25 cellular contexts compared by ENCODE assay signal in genomic region chr12:76571256-76571655, GRCh38. TPM values are rescaled to one million over a fixed set of nuclear protein-coding genes. Genes with fewer than 3 reads are reported as not detected.
DNase-seq lines count a peak whose midpoint lies in the region; ATAC-seq, FAIRE-seq and TF ChIP-seq lines count a peak whose summit lies in the region.
"Had no signal": no experiment of that assay in that cellular context is flagged by ENCODE, and none has a peak within 500 bp of the region (broad histone marks: within the 10 kb centered on the region; RNA-seq: fewer than 3 reads in every experiment).

No MANE protein-coding gene starts in this region.

- no peak overlapping the region for H3K4me3 ChIP-seq in astrocyte (ENCODE audit: insufficient read depth, low read depth, low read length)
- no peak overlapping the region for H3K4me3 ChIP-seq in fibroblast of mammary gland (ENCODE audit: control insufficient read depth, low read depth, low read length)
- H3K4me3 ChIP-seq: PC-9, SJSA1 had no signal

- H3K79me1 ChIP-seq in H9 (ENCODE audit: insufficient read depth, low read depth, low read length, poor library complexity, severe bottlenecking): no peaks in the 10 kb centered on the region

- no peak overlapping the region for H2BK15ac ChIP-seq in H9 (ENCODE audit: low read depth, low read length)

- no peak overlapping the region for H4K5ac ChIP-seq in H9 (ENCODE audit: insufficient read length, low read depth, low read length)

- FAIRE-seq in astrocyte (lab: Jason Lieb, UNC): no peak
- FAIRE-seq: H1 had no signal

- H2AFZ ChIP-seq in astrocyte (ENCODE audit: low read depth, low read length) (no peak overlapping the region), H9 (ENCODE audit: low read length) (no peak overlapping the region)
- H2AFZ ChIP-seq: PC-9 had no signal

- DNase-seq in AG20443 (ENCODE audit: low spot score) (peak; percentile 55), astrocyte (ENCODE audit: low read depth) (peak; percentile 24), fibroblast of mammary gland (ENCODE audit: low read depth) (peak; percentile 47), mucosa of gallbladder (ENCODE audit: low spot score) (peak; percentile 58), H9 (no peak), cerebellar nuclear complex (lab: John Stamatoyannopoulos, UW) (no peak)
- DNase-seq in effector memory CD8-positive, alpha-beta T cell: no peak
- DNase-seq: Caco-2; CD8-positive, alpha-beta T cell; Karpas-422; NCI-H1105 treated with DMSO at 0.1 percent for 48 hours; NCI-H146; NCI-H1930; NCI-H2107; NCI-H524; NCI-H82; NK-92 treated with Interleukin-12 subunit alpha and Interleukin-12 subunit beta, amount 100 ng/mL, for 24 hours; PC-9 had no signal

- no CpG with 5 or more reads among the region's 3 CpGs for WGBS in H9 (ENCODE audit: extremely low coverage, insufficient read length, low lambda C conversion rate)

- H3K14ac ChIP-seq in H9 (ENCODE audit: insufficient read depth, low read length): no peak overlapping the region

- no peak overlapping the region for H4K8ac ChIP-seq in H9 (replicated peaks; ENCODE audit: insufficient read length, low read depth, low read length)

- H3K4me1 Mint-ChIP-seq in astrocyte (ENCODE audit: low read depth, unreplicated experiment) (no peaks in the 10 kb centered on the region), H9 (no peaks in the 10 kb centered on the region)
- H3K4me1 Mint-ChIP-seq in effector memory CD8-positive, alpha-beta T cell (ENCODE audit: low read depth in 2 of 2): peaks cover 4 to 6% of the 10 kb centered on the region in 2 donors

- H3K23me2 ChIP-seq in H9 (ENCODE audit: insufficient read length, low read depth, low read length, poor library complexity, severe bottlenecking): no peaks in the 10 kb centered on the region

- H2BK12ac ChIP-seq in H9 (ENCODE audit: insufficient read length, low read depth, low read length): no peak overlapping the region

- H3K4me1 ChIP-seq in astrocyte (ENCODE audit: insufficient read depth, low read length) (no peaks in the 10 kb centered on the region), H9 (ENCODE audit: insufficient read depth, low read length) (no peaks in the 10 kb centered on the region)
- H3K4me1 ChIP-seq: Caco-2, SJSA1 had no signal

- no peak overlapping the region for H3K4ac ChIP-seq in H9 (ENCODE audit: low read depth, low read length)

- no peak overlapping the region for H3K18ac ChIP-seq in H9 (ENCODE audit: insufficient read length, low read depth, low read length)

- H4K20me1 ChIP-seq in astrocyte (ENCODE audit: insufficient read depth, low read length) (no peaks in the 10 kb centered on the region), H9 (ENCODE audit: control insufficient read depth, insufficient read depth, insufficient read length) (no peaks in the 10 kb centered on the region)

- H3T11ph ChIP-seq in H9 (ENCODE audit: low read length): no peak overlapping the region

- no peaks in the 10 kb centered on the region for H3K9me3 ChIP-seq in astrocyte (ENCODE audit: insufficient read depth, low read depth, low read length)
- peaks cover 9% of the 10 kb centered on the region for H3K9me3 ChIP-seq in H9 (ENCODE audit: control insufficient read depth, low read depth, low read length)
- H3K9me3 ChIP-seq: Caco-2, SJSA1 had no signal

- no peak overlapping the region for H2AK5ac ChIP-seq in H9 (ENCODE audit: insufficient read length, low read length)

- no peak for ATAC-seq in effector memory CD8-positive, alpha-beta T cell (replicated peaks)
- ATAC-seq: CD8-positive, alpha-beta T cell; HCT116; Right ventricle myocardium inferior had no signal

- H3K9me3 Mint-ChIP-seq in astrocyte (ENCODE audit: unreplicated experiment): peaks cover 4% of the 10 kb centered on the region
- peaks cover 0 to 2% of the 10 kb centered on the region in 2 donors for H3K9me3 Mint-ChIP-seq in effector memory CD8-positive, alpha-beta T cell
- peaks cover 22 to 28% of the 10 kb centered on the region in 2 experiments for H3K9me3 Mint-ChIP-seq in H9

- H3K79me2 ChIP-seq in astrocyte (ENCODE audit: insufficient read depth, low read length) (no peaks in the 10 kb centered on the region), H9 (ENCODE audit: insufficient read depth, low read length) (no peaks in the 10 kb centered on the region)

- H3K36me3 Mint-ChIP-seq in astrocyte (ENCODE audit: low read depth, unreplicated experiment) (no peaks in the 10 kb centered on the region), H9 (ENCODE audit: insufficient read depth in 1 of 3, low read depth in 3 of 3) (peaks cover 12 to 22% (median 14%) of the 10 kb centered on the region in 3 experiments)
- no peaks in the 10 kb centered on the region for H3K36me3 Mint-ChIP-seq in effector memory CD8-positive, alpha-beta T cell (ENCODE audit: insufficient read depth)
- H3K36me3 Mint-ChIP-seq: CD8-positive, alpha-beta T cell had no signal

- no peaks in the 10 kb centered on the region for H3K27me3 Mint-ChIP-seq in astrocyte (ENCODE audit: low read depth, unreplicated experiment)
- H3K27me3 Mint-ChIP-seq in effector memory CD8-positive, alpha-beta T cell: no peaks in the 10 kb centered on the region
- no peaks in the 10 kb centered on the region for H3K27me3 Mint-ChIP-seq in H9 (ENCODE audit: low read depth)
- H3K27me3 Mint-ChIP-seq: B cell had no signal

- H2BK5ac ChIP-seq in H9 (ENCODE audit: insufficient read length, low read length): no peak overlapping the region

- no peak overlapping the region for H4K91ac ChIP-seq in H9 (ENCODE audit: insufficient read length, low read depth, low read length)

- H3K4me3 Mint-ChIP-seq in astrocyte (ENCODE audit: unreplicated experiment) (no peak overlapping the region), H9 (no peak overlapping the region)
- H3K4me3 Mint-ChIP-seq in effector memory CD8-positive, alpha-beta T cell: no peak overlapping the region
- H3K4me3 Mint-ChIP-seq: B cell; CD8-positive, alpha-beta T cell had no signal

- no peak overlapping the region for H3K56ac ChIP-seq in H9 (ENCODE audit: insufficient read length, low read depth, low read length)

- H3K27ac Mint-ChIP-seq in astrocyte (ENCODE audit: unreplicated experiment): no peak overlapping the region
- H3K27ac Mint-ChIP-seq in effector memory CD8-positive, alpha-beta T cell: no peak overlapping the region
- H3K27ac Mint-ChIP-seq in H9: no peak overlapping the region
- H3K27ac Mint-ChIP-seq: B cell; CD8-positive, alpha-beta T cell had no signal

- H3K9ac ChIP-seq in astrocyte (ENCODE audit: low read length): no peak overlapping the region
- H3K9ac ChIP-seq in H9 (ENCODE audit: extremely low read depth, insufficient read length, low read length): no peak overlapping the region

- H3K23ac ChIP-seq in H9 (ENCODE audit: insufficient read length, low read depth, low read length): no peak overlapping the region

- H2BK120ac ChIP-seq in H9 (ENCODE audit: low read depth, low read length, poor library complexity, severe bottlenecking): no peak overlapping the region

- TF ChIP-seq CTCF in astrocyte (IDR thresholded peaks at IDR 0.05; ENCODE audit: insufficient read depth, low read depth, low read length) (no peak), fibroblast of mammary gland (conservative IDR thresholded peaks at IDR 0.05; ENCODE audit: control insufficient read depth, insufficient read depth, low read depth, low read length) (no peak), H9 (conservative IDR thresholded peaks at IDR 0.05) (no peak)

- H3K27me3 ChIP-seq in astrocyte (ENCODE audit: insufficient read depth, low read length): no peaks in the 10 kb centered on the region
- H3K27me3 ChIP-seq in H9 (ENCODE audit: insufficient read depth, low read length): no peaks in the 10 kb centered on the region
- H3K27me3 ChIP-seq: SJSA1 had no signal

- no peak overlapping the region for H2BK20ac ChIP-seq in H9 (ENCODE audit: low read depth, low read length, poor library complexity, severe bottlenecking)

- H3K4me2 ChIP-seq in astrocyte (ENCODE audit: low read length) (no peak overlapping the region), H9 (ENCODE audit: insufficient read depth, insufficient read length, low read length) (no peak overlapping the region)
- H3K4me2 ChIP-seq: PC-9 had no signal

- H3K27ac ChIP-seq in astrocyte (ENCODE audit: low read depth, low read length) (no peak overlapping the region), H9 (ENCODE audit: insufficient read length, low read depth, low read length) (no peak overlapping the region)
- H3K27ac ChIP-seq: C4-2B, HL-60, PC-9, SJSA1 had no signal

- no peaks in the 10 kb centered on the region for H3K36me3 ChIP-seq in astrocyte (ENCODE audit: insufficient read depth, low read length)
- H3K36me3 ChIP-seq: SJSA1 had no signal

RNA-seq across cellular contexts. Expression of gene OSBPL8, which starts 11.7 kb away (rescaled TPM):
- total RNA-seq in astrocyte: 111 and 119 TPM in 2 replicates
- total RNA-seq in mucosa of gallbladder: 62.2 TPM
- 60.6 and 61.2 TPM in 2 replicates for total RNA-seq in H9 (2021)

Comparison
In these comparisons a context has a peak if more than half of its experiments do, and no peak if none do; other contexts are left out.
1. DNase-seq: peak in AG20443 (single experiment), astrocyte (single experiment), fibroblast of mammary gland (single experiment) and mucosa of gallbladder (single experiment); none in effector memory CD8-positive, alpha-beta T cell (0 of 3), H9 (single experiment) and cerebellar nuclear complex (0 of 2).